ENCODE assay signal across 1 cellular context in genomic region chr2:197128897-197129296, GRCh38.
TF ChIP-seq lines count a peak whose summit lies in the region.

No MANE protein-coding gene starts in this region.

TF ChIP-seq in HepG2, 621 proteins besides CTCF, POLR2A, EP300 and RAD21 (continued from another document):
- TF ChIP-seq, protein P1, sequence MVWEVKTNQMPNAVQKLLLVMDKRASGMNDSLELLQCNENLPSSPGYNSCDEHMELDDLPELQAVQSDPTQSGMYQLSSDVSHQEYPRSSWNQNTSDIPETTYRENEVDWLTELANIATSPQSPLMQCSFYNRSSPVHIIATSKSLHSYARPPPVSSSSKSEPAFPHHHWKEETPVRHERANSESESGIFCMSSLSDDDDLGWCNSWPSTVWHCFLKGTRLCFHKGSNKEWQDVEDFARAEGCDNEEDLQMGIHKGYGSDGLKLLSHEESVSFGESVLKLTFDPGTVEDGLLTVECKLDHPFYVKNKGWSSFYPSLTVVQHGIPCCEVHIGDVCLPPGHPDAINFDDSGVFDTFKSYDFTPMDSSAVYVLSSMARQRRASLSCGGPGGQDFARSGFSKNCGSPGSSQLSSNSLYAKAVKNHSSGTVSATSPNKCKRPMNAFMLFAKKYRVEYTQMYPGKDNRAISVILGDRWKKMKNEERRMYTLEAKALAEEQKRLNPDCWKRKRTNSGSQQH (CRISPR knock-in tag; IDR thresholded peaks at IDR 0.05; ENCODE audit: low read depth) = no peak
